ENCODE assay signal across 15 cellular contexts in genomic region chr15:100732359-100733055, GRCh38.
A peak's percentile ranks its signal among the peaks of the same experiment; 100 is the strongest.
DNase-seq lines count a peak whose midpoint lies in the region; ATAC-seq, FAIRE-seq and TF ChIP-seq lines count a peak whose summit lies in the region.
"Had no signal": no experiment of that assay in that cellular context is flagged by ENCODE, and none has a peak within 500 bp of the region (broad histone marks: within the 10 kb centered on the region; RNA-seq: fewer than 3 reads in every experiment).

No MANE protein-coding gene starts in this region.

- H3K27ac ChIP-seq in VCaP, result peak overlapping the region; percentile 39; the same call in 1 of the 2 replicates
- peak overlapping the region; percentile 83 for H3K27ac ChIP-seq in hepatocyte
- H3K27ac ChIP-seq in small intestine (ENCODE audit: low read depth in 1 of 2, low read length in 1 of 2), result no peak overlapping the region

- TF ChIP-seq CTCF in VCaP (conservative IDR thresholded peaks at IDR 0.05) (no peak), hepatocyte (IDR thresholded peaks at IDR 0.05; ENCODE audit: poor library complexity) (no peak)

- H3K9me3 ChIP-seq in hepatocyte (ENCODE audit: low read depth) (no peaks in the 10 kb centered on the region), small intestine (ENCODE audit: control insufficient read depth, low read depth) (no peaks in the 10 kb centered on the region)

- peak overlapping the region; percentile 23 for H2AFZ ChIP-seq in hepatocyte

- H3K4me1 ChIP-seq in hepatocyte (ENCODE audit: insufficient read depth), result peaks cover 17% of the 10 kb centered on the region
- peaks cover 0 to 5% of the 10 kb centered on the region in 2 donors for H3K4me1 ChIP-seq in small intestine (ENCODE audit: control insufficient read depth in 2 of 2, insufficient read depth in 1 of 2, low read depth in 1 of 2, low read length in 1 of 2)

- H3K4me1 Mint-ChIP-seq in natural killer cell treated with Interleukin-12 subunit alpha and Interleukin-12 subunit beta and Interleukin-15 and Interleukin-18, amount 100 ng/mL, for 72 hours (ENCODE audit: low read depth in 2 of 2), result no peaks in the 10 kb centered on the region
- H3K4me1 Mint-ChIP-seq: memory B cell; stimulated activated naive CD8-positive, alpha-beta T cell treated with anti-CD3 and anti-CD28 coated beads, Interleukin-15, amount 100 ng/mL, for 72 hours had no signal

- no peaks in the 10 kb centered on the region for H3K9me2 ChIP-seq in hepatocyte (replicated peaks; ENCODE audit: insufficient read depth)

- H3K27me3 Mint-ChIP-seq in natural killer cell treated with Interleukin-12 subunit alpha and Interleukin-12 subunit beta and Interleukin-15 and Interleukin-18, amount 100 ng/mL, for 72 hours, result no peaks in the 10 kb centered on the region
- H3K27me3 Mint-ChIP-seq: CD4-positive, alpha-beta T cell; stimulated activated naive CD8-positive, alpha-beta T cell treated with anti-CD3 and anti-CD28 coated beads, Interleukin-15, amount 100 ng/mL, for 72 hours had no signal

- no peaks in the 10 kb centered on the region for H3K9me3 Mint-ChIP-seq in natural killer cell treated with Interleukin-12 subunit alpha and Interleukin-12 subunit beta and Interleukin-15 and Interleukin-18, amount 100 ng/mL, for 72 hours
- H3K9me3 Mint-ChIP-seq: CD4-positive, alpha-beta T cell had no signal

- peak; percentile 74 for DNase-seq in GM04504 (ENCODE audit: low read depth)
- DNase-seq in hepatocyte (ENCODE audit: low spot score), result no peak
- peak; percentile 48 for DNase-seq in small intestine
- DNase-seq in HuH-7.5 (ENCODE audit: low spot score), result no peak
- no peak for DNase-seq in natural killer cell treated with Interleukin-12 subunit alpha and Interleukin-12 subunit beta and Interleukin-15 and Interleukin-18, amount 100 ng/mL, for 72 hours (ENCODE audit: low spot score)
- DNase-seq: activated gamma-delta T cell treated with Interleukin-2 at 50 U/mL for 16 hours; CD4-positive, alpha-beta T cell; NCI-H1417 treated with DMSO at 0.1 percent for 48 hours; NCI-H446 treated with DMSO at 0.1 percent for 48 hours; stimulated activated CD4-positive, alpha-beta T cell treated with anti-CD3 and anti-CD28 coated beads, Interleukin-12 subunit alpha, Interleukin-12 subunit beta, amount 100 ng/mL, for 4 hours; stimulated activated naive CD8-positive, alpha-beta T cell treated with anti-CD3 and anti-CD28 coated beads, Interleukin-15, amount 100 ng/mL, for 72 hours had no signal

- no peak for ATAC-seq in HG03469 (IDR thresholded peaks at IDR 0.05; ENCODE audit: unreplicated experiment)
- no peak for ATAC-seq in natural killer cell treated with Interleukin-12 subunit alpha and Interleukin-12 subunit beta and Interleukin-15 and Interleukin-18, amount 100 ng/mL, for 72 hours
- ATAC-seq: stimulated activated naive CD8-positive, alpha-beta T cell treated with anti-CD3 and anti-CD28 coated beads, Interleukin-15, amount 100 ng/mL, for 72 hours had no signal

- no peak overlapping the region for H3K27ac Mint-ChIP-seq in natural killer cell treated with Interleukin-12 subunit alpha and Interleukin-12 subunit beta and Interleukin-15 and Interleukin-18, amount 100 ng/mL, for 72 hours
- H3K27ac Mint-ChIP-seq: CD4-positive, alpha-beta T cell; memory B cell; stimulated activated naive CD8-positive, alpha-beta T cell treated with anti-CD3 and anti-CD28 coated beads, Interleukin-15, amount 100 ng/mL, for 72 hours had no signal

- WGBS in hepatocyte (ENCODE audit: low lambda C conversion rate, missing lambda C conversion rate), result 76% methylated on average over 7 of the region's 7 CpGs
- 47 to 67% (median 52%) methylated on average over 7 of the region's 7 CpGs for WGBS in small intestine, 3 donors

- H3K4me3 ChIP-seq in hepatocyte (no peak overlapping the region), small intestine (ENCODE audit: low read depth in 1 of 2, low read length in 2 of 2) (no peak overlapping the region)

- no peak for FAIRE-seq in small intestine (lab: Jason Lieb, UNC)
- FAIRE-seq: G401.6 had no signal

- H3K27me3 ChIP-seq in hepatocyte (no peaks in the 10 kb centered on the region), small intestine (ENCODE audit: control insufficient read depth in 2 of 2, insufficient read depth in 2 of 2, low read length in 2 of 2) (no peaks in the 10 kb centered on the region)

- H4K20me1 ChIP-seq in hepatocyte (ENCODE audit: insufficient read depth, poor library complexity, severe bottlenecking), result no peaks in the 10 kb centered on the region

- no peak overlapping the region for H3K4me3 Mint-ChIP-seq in natural killer cell treated with Interleukin-12 subunit alpha and Interleukin-12 subunit beta and Interleukin-15 and Interleukin-18, amount 100 ng/mL, for 72 hours
- H3K4me3 Mint-ChIP-seq: CD4-positive, alpha-beta T cell; memory B cell; stimulated activated naive CD8-positive, alpha-beta T cell treated with anti-CD3 and anti-CD28 coated beads, Interleukin-15, amount 100 ng/mL, for 72 hours had no signal

- no peaks in the 10 kb centered on the region for H3K36me3 Mint-ChIP-seq in natural killer cell treated with Interleukin-12 subunit alpha and Interleukin-12 subunit beta and Interleukin-15 and Interleukin-18, amount 100 ng/mL, for 72 hours
- H3K36me3 Mint-ChIP-seq: memory B cell had no signal

- H3K36me3 ChIP-seq in hepatocyte (replicated peaks; ENCODE audit: insufficient read depth, low read depth) (no peaks in the 10 kb centered on the region), small intestine (ENCODE audit: control insufficient read depth in 2 of 2, insufficient read depth in 2 of 2, low read length in 2 of 2) (no peaks in the 10 kb centered on the region)

- H3K79me2 ChIP-seq in hepatocyte, result no peaks in the 10 kb centered on the region

- H3K4me2 ChIP-seq in hepatocyte, result peak overlapping the region; percentile 36

Comparison
In these comparisons a context has a peak if more than half of its experiments do, and no peak if none do; other contexts are left out.
1. DNase-seq: peak in GM04504 (single experiment) and small intestine (single experiment); none in hepatocyte (single experiment), HuH-7.5 (single experiment) and natural killer cell treated with Interleukin-12 subunit alpha and Interleukin-12 subunit beta and Interleukin-15 and Interleukin-18, amount 100 ng/mL, for 72 hours (single experiment).
2. H3K27ac ChIP-seq: peak in VCaP (single experiment) and hepatocyte (single experiment); none in small intestine (0 of 2).